1 cellular context compared by ENCODE assay signal in the genomic region with DNA sequence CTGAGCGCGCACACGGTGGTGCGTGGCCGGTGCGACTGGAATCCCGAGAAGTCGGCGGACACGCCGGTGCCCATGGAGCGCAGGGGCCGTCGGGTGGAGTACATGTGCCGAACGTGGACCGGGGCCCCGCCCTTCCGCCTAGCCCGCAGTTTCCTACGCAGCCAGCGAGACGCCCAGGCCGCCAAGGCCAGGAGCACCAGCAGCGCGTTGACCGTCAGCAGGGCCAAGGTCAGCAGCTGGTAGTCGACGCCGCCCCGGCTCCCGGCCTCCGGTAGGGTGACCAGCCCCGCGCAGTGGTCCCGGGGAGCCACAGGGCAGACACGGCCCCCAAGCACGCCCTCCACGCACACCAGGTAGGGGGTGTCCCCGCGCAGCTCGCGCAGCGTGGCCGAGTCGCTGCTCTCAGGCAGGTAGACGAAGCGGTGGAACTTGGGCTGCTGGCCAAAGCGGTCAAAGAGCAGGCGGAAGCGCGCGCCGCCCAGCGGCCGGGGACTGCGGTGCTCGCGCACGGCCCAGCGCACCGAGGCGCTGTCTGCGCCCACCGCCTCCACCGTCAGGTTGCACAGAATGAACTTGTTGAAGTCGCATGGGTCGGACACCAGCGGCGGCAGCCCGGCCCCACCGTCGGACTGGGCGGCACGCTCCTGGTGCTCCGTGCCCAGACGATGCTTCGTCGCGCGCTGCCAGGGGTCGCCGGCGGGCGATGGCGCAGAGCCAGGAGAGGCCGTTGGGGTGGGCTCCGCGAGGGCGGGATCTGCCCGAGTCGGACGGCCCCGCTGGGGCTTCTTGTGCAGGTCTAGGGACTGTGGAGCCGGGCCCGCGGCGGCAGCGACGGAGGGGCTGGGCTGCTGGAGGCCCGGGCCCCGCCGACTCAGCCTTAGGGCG.
TF ChIP-seq lines count a peak whose summit lies in the region.

No MANE protein-coding gene starts in this region.

TF ChIP-seq in HepG2, 621 proteins besides CTCF, POLR2A, EP300 and RAD21 (continued from another document and continues in another):
- TF ChIP-seq RBAK (CRISPR knock-in tag; IDR thresholded peaks at IDR 0.05): 0 out of 2 replicates have a peak, but pooled peaks have one; percentile 30
- TF ChIP-seq ZNF34 (CRISPR knock-in tag; IDR thresholded peaks at IDR 0.05; ENCODE audit: borderline replicate concordance): peak; percentile 91; the same call in 1 of the 2 replicates
- 0 out of 2 replicates have a peak, but pooled peaks have one; percentile 78 for TF ChIP-seq ZSCAN12 (CRISPR knock-in tag; IDR thresholded peaks at IDR 0.05)
- no peak for TF ChIP-seq ATRX (CRISPR knock-in tag; IDR thresholded peaks at IDR 0.05; ENCODE audit: borderline replicate concordance)
- TF ChIP-seq TEAD3 (CRISPR knock-in tag; optimal IDR thresholded peaks at IDR 0.05; ENCODE audit: borderline replicate concordance): peak; percentile 50
- TF ChIP-seq, protein P1, sequence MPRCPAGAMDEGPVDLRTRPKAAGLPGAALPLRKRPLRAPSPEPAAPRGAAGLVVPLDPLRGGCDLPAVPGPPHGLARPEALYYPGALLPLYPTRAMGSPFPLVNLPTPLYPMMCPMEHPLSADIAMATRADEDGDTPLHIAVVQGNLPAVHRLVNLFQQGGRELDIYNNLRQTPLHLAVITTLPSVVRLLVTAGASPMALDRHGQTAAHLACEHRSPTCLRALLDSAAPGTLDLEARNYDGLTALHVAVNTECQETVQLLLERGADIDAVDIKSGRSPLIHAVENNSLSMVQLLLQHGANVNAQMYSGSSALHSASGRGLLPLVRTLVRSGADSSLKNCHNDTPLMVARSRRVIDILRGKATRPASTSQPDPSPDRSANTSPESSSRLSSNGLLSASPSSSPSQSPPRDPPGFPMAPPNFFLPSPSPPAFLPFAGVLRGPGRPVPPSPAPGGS (CRISPR knock-in tag; IDR thresholded peaks at IDR 0.05): no peak; the same call in none of the 2 replicates
- peak; percentile 93 for TF ChIP-seq POGK (CRISPR knock-in tag; conservative IDR thresholded peaks at IDR 0.05)
- TF ChIP-seq ZNF572 (CRISPR knock-in tag; IDR thresholded peaks at IDR 0.05): 0 out of 2 replicates have a peak, but pooled peaks have one; percentile 66
- TF ChIP-seq ZNF121 (CRISPR knock-in tag; IDR thresholded peaks at IDR 0.05): peak; percentile 70
- TF ChIP-seq RNF2 (conservative IDR thresholded peaks at IDR 0.05; ENCODE audit: low read depth): peak; percentile 98
- TF ChIP-seq, protein P2, sequence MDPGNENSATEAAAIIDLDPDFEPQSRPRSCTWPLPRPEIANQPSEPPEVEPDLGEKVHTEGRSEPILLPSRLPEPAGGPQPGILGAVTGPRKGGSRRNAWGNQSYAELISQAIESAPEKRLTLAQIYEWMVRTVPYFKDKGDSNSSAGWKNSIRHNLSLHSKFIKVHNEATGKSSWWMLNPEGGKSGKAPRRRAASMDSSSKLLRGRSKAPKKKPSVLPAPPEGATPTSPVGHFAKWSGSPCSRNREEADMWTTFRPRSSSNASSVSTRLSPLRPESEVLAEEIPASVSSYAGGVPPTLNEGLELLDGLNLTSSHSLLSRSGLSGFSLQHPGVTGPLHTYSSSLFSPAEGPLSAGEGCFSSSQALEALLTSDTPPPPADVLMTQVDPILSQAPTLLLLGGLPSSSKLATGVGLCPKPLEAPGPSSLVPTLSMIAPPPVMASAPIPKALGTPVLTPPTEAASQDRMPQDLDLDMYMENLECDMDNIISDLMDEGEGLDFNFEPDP (CRISPR knock-in tag; conservative IDR thresholded peaks at IDR 0.05): 0 out of 2 replicates have a peak, but pooled peaks have one; percentile 96
- no peak for TF ChIP-seq GZF1 (CRISPR knock-in tag; IDR thresholded peaks at IDR 0.05)
- TF ChIP-seq RFX5 (IDR thresholded peaks at IDR 0.05; ENCODE audit: low read depth, low read length): no peak
- peak; percentile 98 for TF ChIP-seq ZNF563 (CRISPR knock-in tag; IDR thresholded peaks at IDR 0.05)
- peak; percentile 71; the same call in 1 of the 2 replicates for TF ChIP-seq CREB3 (CRISPR knock-in tag; IDR thresholded peaks at IDR 0.05)
- peak; percentile 86; the same call in 1 of the 2 replicates for TF ChIP-seq KDM2A (CRISPR knock-in tag; IDR thresholded peaks at IDR 0.05; ENCODE audit: borderline replicate concordance, low read depth)
- TF ChIP-seq ZMYM3 (CRISPR knock-in tag; IDR thresholded peaks at IDR 0.05): peak; percentile 78
- no peak for TF ChIP-seq ZNF281 (CRISPR knock-in tag; IDR thresholded peaks at IDR 0.05; ENCODE audit: borderline replicate concordance)
- TF ChIP-seq ZNF24 (IDR thresholded peaks at IDR 0.05): no peak
- TF ChIP-seq, protein P3, sequence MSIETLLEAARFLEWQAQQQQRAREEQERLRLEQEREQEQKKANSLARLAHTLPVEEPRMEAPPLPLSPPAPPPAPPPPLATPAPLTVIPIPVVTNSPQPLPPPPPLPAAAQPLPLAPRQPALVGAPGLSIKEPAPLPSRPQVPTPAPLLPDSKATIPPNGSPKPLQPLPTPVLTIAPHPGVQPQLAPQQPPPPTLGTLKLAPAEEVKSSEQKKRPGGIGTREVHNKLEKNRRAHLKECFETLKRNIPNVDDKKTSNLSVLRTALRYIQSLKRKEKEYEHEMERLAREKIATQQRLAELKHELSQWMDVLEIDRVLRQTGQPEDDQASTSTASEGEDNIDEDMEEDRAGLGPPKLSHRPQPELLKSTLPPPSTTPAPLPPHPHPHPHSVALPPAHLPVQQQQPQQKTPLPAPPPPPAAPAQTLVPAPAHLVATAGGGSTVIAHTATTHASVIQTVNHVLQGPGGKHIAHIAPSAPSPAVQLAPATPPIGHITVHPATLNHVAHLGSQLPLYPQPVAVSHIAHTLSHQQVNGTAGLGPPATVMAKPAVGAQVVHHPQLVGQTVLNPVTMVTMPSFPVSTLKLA (IDR thresholded peaks at IDR 0.05): no peak
- peak; percentile 68 for TF ChIP-seq RARA (CRISPR knock-in tag; IDR thresholded peaks at IDR 0.05)
- no peak for TF ChIP-seq HNRNPUL1 (IDR thresholded peaks at IDR 0.05; ENCODE audit: low read depth, low read length)
- peak; percentile 85 for TF ChIP-seq ZNF746 (CRISPR knock-in tag; IDR thresholded peaks at IDR 0.05)
- TF ChIP-seq SRSF4 (IDR thresholded peaks at IDR 0.05; ENCODE audit: low read depth, low read length, poor library complexity, severe bottlenecking): no peak
- TF ChIP-seq, protein P4, sequence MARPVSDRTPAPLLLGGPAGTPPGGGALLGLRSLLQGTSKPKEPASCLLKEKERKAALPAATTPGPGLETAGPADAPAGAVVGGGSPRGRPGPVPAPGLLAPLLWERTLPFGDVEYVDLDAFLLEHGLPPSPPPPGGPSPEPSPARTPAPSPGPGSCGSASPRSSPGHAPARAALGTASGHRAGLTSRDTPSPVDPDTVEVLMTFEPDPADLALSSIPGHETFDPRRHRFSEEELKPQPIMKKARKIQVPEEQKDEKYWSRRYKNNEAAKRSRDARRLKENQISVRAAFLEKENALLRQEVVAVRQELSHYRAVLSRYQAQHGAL (CRISPR knock-in tag; IDR thresholded peaks at IDR 0.05; ENCODE audit: not compliant biosample characterization): no peak
- TF ChIP-seq NKX3-1 (CRISPR knock-in tag; IDR thresholded peaks at IDR 0.05): no peak; the same call in 1 of the 2 replicates
- no peak; the same call in 1 of the 2 replicates for TF ChIP-seq KDM4B (CRISPR knock-in tag; IDR thresholded peaks at IDR 0.05)
- TF ChIP-seq ZFP36L1 (CRISPR knock-in tag; IDR thresholded peaks at IDR 0.05): 0 out of 2 replicates have a peak, but pooled peaks have one; percentile 44
- no peak for TF ChIP-seq HHEX (CRISPR knock-in tag; IDR thresholded peaks at IDR 0.05)
- TF ChIP-seq ZBTB26 (CRISPR knock-in tag; IDR thresholded peaks at IDR 0.05; ENCODE audit: borderline replicate concordance): peak; percentile 85; the same call in 1 of the 2 replicates
- TF ChIP-seq AGO1 (IDR thresholded peaks at IDR 0.05; ENCODE audit: low read depth, low read length, poor library complexity, severe bottlenecking): peak; percentile 72
- TF ChIP-seq, protein P5, sequence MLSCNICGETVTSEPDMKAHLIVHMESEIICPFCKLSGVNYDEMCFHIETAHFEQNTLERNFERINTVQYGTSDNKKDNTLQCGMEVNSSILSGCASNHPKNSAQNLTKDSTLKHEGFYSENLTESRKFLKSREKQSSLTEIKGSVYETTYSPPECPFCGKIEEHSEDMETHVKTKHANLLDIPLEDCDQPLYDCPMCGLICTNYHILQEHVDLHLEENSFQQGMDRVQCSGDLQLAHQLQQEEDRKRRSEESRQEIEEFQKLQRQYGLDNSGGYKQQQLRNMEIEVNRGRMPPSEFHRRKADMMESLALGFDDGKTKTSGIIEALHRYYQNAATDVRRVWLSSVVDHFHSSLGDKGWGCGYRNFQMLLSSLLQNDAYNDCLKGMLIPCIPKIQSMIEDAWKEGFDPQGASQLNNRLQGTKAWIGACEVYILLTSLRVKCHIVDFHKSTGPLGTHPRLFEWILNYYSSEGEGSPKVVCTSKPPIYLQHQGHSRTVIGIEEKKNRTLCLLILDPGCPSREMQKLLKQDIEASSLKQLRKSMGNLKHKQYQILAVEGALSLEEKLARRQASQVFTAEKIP (CRISPR knock-in tag; IDR thresholded peaks at IDR 0.05; ENCODE audit: borderline replicate concordance): no peak
- TF ChIP-seq KLF16 (CRISPR knock-in tag; IDR thresholded peaks at IDR 0.05): peak; percentile 60 to 84; a peak in 3 of 4 replicates
- no peak; the same call in 1 of the 2 replicates for TF ChIP-seq ZNF672 (CRISPR knock-in tag; IDR thresholded peaks at IDR 0.05)
- TF ChIP-seq CERS6 (CRISPR knock-in tag; IDR thresholded peaks at IDR 0.05): no peak
- TF ChIP-seq USF2 (IDR thresholded peaks at IDR 0.05; ENCODE audit: low read depth, low read length): no peak
- TF ChIP-seq USF2 (CRISPR knock-in tag; IDR thresholded peaks at IDR 0.05; ENCODE audit: borderline replicate concordance): peak; percentile 55; the same call in 1 of the 2 replicates
- peak; percentile 96 for TF ChIP-seq ZMYM2 (CRISPR knock-in tag; IDR thresholded peaks at IDR 0.05)
- TF ChIP-seq KAT7 (CRISPR knock-in tag; IDR thresholded peaks at IDR 0.05; ENCODE audit: borderline replicate concordance): peak; percentile 45; the same call in 1 of the 2 replicates
